In genomic region chr20:62787329-62787728, GRCh38 we compare ENCODE assay signal across 18 cellular contexts. TPM values are rescaled to one million over a fixed set of nuclear protein-coding genes. Genes with fewer than 3 reads are reported as not detected.
DNase-seq lines count a peak whose midpoint lies in the region; ATAC-seq and TF ChIP-seq lines count a peak whose summit lies in the region.
"Had no signal": no experiment of that assay in that cellular context is flagged by ENCODE, and none has a peak within 500 bp of the region (broad histone marks: within the 10 kb centered on the region; RNA-seq: fewer than 3 reads in every experiment).

No MANE protein-coding gene starts in this region.

- H3K36me3 ChIP-seq in PC-3 (ENCODE audit: low read depth, low read length), result no peaks in the 10 kb centered on the region
- H3K36me3 ChIP-seq in Peyer's patch, result no peaks in the 10 kb centered on the region

- TF ChIP-seq CTCF in PC-3 (conservative IDR thresholded peaks at IDR 0.05; ENCODE audit: low read depth, low read length) (no peak), Peyer's patch (IDR thresholded peaks at IDR 0.05) (no peak)

- H3K9ac ChIP-seq in PC-3 (ENCODE audit: low read length), result no peak overlapping the region
- H3K9ac ChIP-seq: SK-N-SH had no signal

- CTCF ChIA-PET in PC-3 (lab: Charles Lee), result no interaction called here

- H3K27me3 ChIP-seq in PC-3 (ENCODE audit: low read length), result no peaks in the 10 kb centered on the region
- no peaks in the 10 kb centered on the region for H3K27me3 ChIP-seq in Peyer's patch

- H3K4me3 ChIP-seq in PC-3 (ENCODE audit: low read length) (no peak overlapping the region), Peyer's patch (no peak overlapping the region)

- intact Hi-C loops in PC-3 (cut with micrococcal nuclease), result no loop called here

- no peaks in the 10 kb centered on the region for H3K79me2 ChIP-seq in PC-3 (ENCODE audit: low read length)

- peaks cover 2% of the 10 kb centered on the region for H3K27me3 Mint-ChIP-seq in T-helper 2 cell treated with Interferon-gamma antibody and Interleukin-4, amounts not matched to agents 5 μg/mL and 100 μg/mL, for 36 hours (ENCODE audit: low read depth)
- H3K27me3 Mint-ChIP-seq in stimulated activated memory B cell treated with anti-CD40 and anti-IgM and Interleukin-4, amounts not matched to agents 10 μg/mL and 1 μg/mL and 100 μg/mL, for 72 hours, result no peaks in the 10 kb centered on the region

- H4K20me1 ChIP-seq in PC-3 (ENCODE audit: low read length), result no peaks in the 10 kb centered on the region

- H3K9me3 ChIP-seq in PC-3 (ENCODE audit: low read length), result no peaks in the 10 kb centered on the region
- H3K9me3 ChIP-seq in Peyer's patch, result no peaks in the 10 kb centered on the region
- H3K9me3 ChIP-seq: Caco-2, SK-N-SH had no signal

- H2AFZ ChIP-seq in PC-3 (ENCODE audit: low read length), result no peak overlapping the region

- POLR2A ChIA-PET in PC-3 (lab: Charles Lee; ENCODE audit: unreplicated experiment), result no interaction called here

- no peak for ATAC-seq in stimulated activated memory B cell treated with anti-CD40 and anti-IgM and Interleukin-4, amounts not matched to agents 10 μg/mL and 1 μg/mL and 100 μg/mL, for 72 hours
- no peak for ATAC-seq in PC-3

- H3K27ac ChIP-seq in PC-3 (ENCODE audit: low read length) (no peak overlapping the region), Peyer's patch (no peak overlapping the region)

- TF ChIP-seq POLR2A in Peyer's patch (IDR thresholded peaks at IDR 0.05), result no peak

- DNase-seq in T-helper 2 cell treated with Interferon-gamma antibody and Interleukin-4, amounts not matched to agents 5 μg/mL and 100 μg/mL, for 36 hours (ENCODE audit: low spot score), result no peak
- no peak for DNase-seq in T-helper 2 cell
- DNase-seq in MV-4-11 (lab: John Stamatoyannopoulos, UW), result peak; percentile 58
- DNase-seq in amniotic epithelial cell (ENCODE audit: low read depth), result peak; percentile 59
- no peak for DNase-seq in PC-3
- no peak for DNase-seq in germinal center (ENCODE audit: low spot score)
- no peak for DNase-seq in Peyer's patch
- DNase-seq: 8988T, C1 segment of cervical spinal cord, Caco-2, Karpas-422, NCI-H1048, NCI-H146, NCI-H2081 treated with DMSO at 0.1 percent for 48 hours, NCI-H2227 treated with DMSO at 0.1 percent for 48 hours, NCI-H526 treated with DMSO at 0.1 percent for 48 hours, SK-N-SH had no signal

- BruUV-seq in PC-3 (replicated peaks; lab: Mats Ljungman, UMichigan), result no TSS peak

- H3F3A ChIP-seq in PC-3 (ENCODE audit: low read length, unreplicated experiment), result no peaks in the 10 kb centered on the region

- H3K4me1 ChIP-seq in PC-3 (ENCODE audit: insufficient read depth, low read length) (peaks cover 11% of the 10 kb centered on the region), Peyer's patch (no peaks in the 10 kb centered on the region)
- H3K4me1 ChIP-seq: Caco-2 had no signal

- no peaks in the 10 kb centered on the region for H3K9me2 ChIP-seq in PC-3 (replicated peaks; ENCODE audit: low read length)
- H3K9me2 ChIP-seq: SK-N-SH had no signal

- H3K9me3 Mint-ChIP-seq in T-helper 2 cell treated with Interferon-gamma antibody and Interleukin-4, amounts not matched to agents 5 μg/mL and 100 μg/mL, for 36 hours, result no peaks in the 10 kb centered on the region
- peaks cover 8% of the 10 kb centered on the region for H3K9me3 Mint-ChIP-seq in stimulated activated memory B cell treated with anti-CD40 and anti-IgM and Interleukin-4, amounts not matched to agents 10 μg/mL and 1 μg/mL and 100 μg/mL, for 72 hours

- no peak overlapping the region for H3K4me3 Mint-ChIP-seq in T-helper 2 cell treated with Interferon-gamma antibody and Interleukin-4, amounts not matched to agents 5 μg/mL and 100 μg/mL, for 36 hours
- H3K4me3 Mint-ChIP-seq in stimulated activated memory B cell treated with anti-CD40 and anti-IgM and Interleukin-4, amounts not matched to agents 10 μg/mL and 1 μg/mL and 100 μg/mL, for 72 hours, result no peak overlapping the region

- peaks cover 18% of the 10 kb centered on the region for H3K4me1 Mint-ChIP-seq in T-helper 2 cell treated with Interferon-gamma antibody and Interleukin-4, amounts not matched to agents 5 μg/mL and 100 μg/mL, for 36 hours (ENCODE audit: low read depth)
- peaks cover 17% of the 10 kb centered on the region for H3K4me1 Mint-ChIP-seq in stimulated activated memory B cell treated with anti-CD40 and anti-IgM and Interleukin-4, amounts not matched to agents 10 μg/mL and 1 μg/mL and 100 μg/mL, for 72 hours

- peak overlapping the region; percentile 35 for H3K27ac Mint-ChIP-seq in T-helper 2 cell treated with Interferon-gamma antibody and Interleukin-4, amounts not matched to agents 5 μg/mL and 100 μg/mL, for 36 hours
- peak overlapping the region; percentile 64 for H3K27ac Mint-ChIP-seq in stimulated activated memory B cell treated with anti-CD40 and anti-IgM and Interleukin-4, amounts not matched to agents 10 μg/mL and 1 μg/mL and 100 μg/mL, for 72 hours

- no peak overlapping the region for H3K4me2 ChIP-seq in PC-3 (ENCODE audit: low read length)
- H3K4me2 ChIP-seq: SK-N-SH had no signal

- H3K36me3 Mint-ChIP-seq in T-helper 2 cell treated with Interferon-gamma antibody and Interleukin-4, amounts not matched to agents 5 μg/mL and 100 μg/mL, for 36 hours (ENCODE audit: low read depth), result no peaks in the 10 kb centered on the region
- H3K36me3 Mint-ChIP-seq in stimulated activated memory B cell treated with anti-CD40 and anti-IgM and Interleukin-4, amounts not matched to agents 10 μg/mL and 1 μg/mL and 100 μg/mL, for 72 hours, result no peaks in the 10 kb centered on the region

RNA-seq across cellular contexts. Expression of gene MRGBP, which starts 8.9 kb away (rescaled TPM):
- total RNA-seq in PC-3 (2014; rRNA removed) (48.8 and 56.3 TPM in 2 replicates), Peyer's patch (10 to 100 TPM; 11.6 to 15.4 (median 13.3) TPM)

RNA-seq across cellular contexts. Expression of gene OGFR, which starts 17.3 kb away (rescaled TPM):
- total RNA-seq in PC-3 (2014; rRNA removed) (78.9 and 112 TPM in 2 replicates), Peyer's patch (10 to 100 TPM; 73.3 to 88.3 (median 76.3) TPM)

RNA-seq across cellular contexts. Expression of gene COL9A3, which starts 29.5 kb away (rescaled TPM):
- total RNA-seq in PC-3 (2014; rRNA removed) (14.3 and 17.7 TPM in 2 replicates), Peyer's patch (10 to 100 TPM in 1 of 4 donors, 1 to 10 TPM in 3; 3.3 to 19.8 (median 4.1) TPM)

Comparison
In these comparisons a context has a peak if more than half of its experiments do, and no peak if none do; other contexts are left out.
1. DNase-seq: peak in MV-4-11 (single experiment) and amniotic epithelial cell (single experiment); none in T-helper 2 cell treated with Interferon-gamma antibody and Interleukin-4, amounts not matched to agents 5 μg/mL and 100 μg/mL, for 36 hours (single experiment), T-helper 2 cell (0 of 5), PC-3 (single experiment), germinal center (single experiment) and Peyer's patch (0 of 3).